18 cellular contexts compared by ENCODE assay signal in the genomic region with DNA sequence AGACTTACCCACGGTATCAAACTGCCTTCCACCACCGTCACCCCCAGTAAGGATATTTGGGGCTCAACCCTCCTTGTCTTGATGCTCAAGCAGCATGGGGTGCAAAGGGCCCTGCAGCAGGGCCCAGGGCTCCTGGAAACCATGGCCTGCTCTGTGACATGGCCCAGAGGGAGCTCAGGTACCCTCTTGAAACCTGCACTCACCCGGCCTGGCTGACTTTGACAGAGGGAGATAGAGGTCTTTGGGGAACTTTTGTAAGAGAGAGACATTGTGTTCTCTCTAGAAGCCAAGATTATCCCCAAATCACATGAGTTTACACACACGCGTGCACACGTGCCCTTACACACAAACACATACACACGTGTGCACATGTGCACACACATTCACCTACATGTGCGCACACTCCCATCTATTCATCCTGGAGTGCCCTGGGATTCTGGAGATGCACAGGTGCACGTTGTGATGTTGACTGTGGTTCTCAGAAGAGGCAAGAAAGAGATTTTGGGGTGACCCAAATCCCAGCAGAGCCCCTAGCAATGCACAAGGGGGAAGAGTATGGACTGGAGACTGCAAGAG. TPM values are rescaled to one million over a fixed set of nuclear protein-coding genes. Genes with fewer than 3 reads are reported as not detected.
DNase-seq lines count a peak whose midpoint lies in the region; ATAC-seq and TF ChIP-seq lines count a peak whose summit lies in the region.
"Had no signal": no experiment of that assay in that cellular context is flagged by ENCODE, and none has a peak within 500 bp of the region (broad histone marks: within the 10 kb centered on the region; RNA-seq: fewer than 3 reads in every experiment).

No MANE protein-coding gene starts in this region.

- H2AFZ ChIP-seq in OCI-LY7 (ENCODE audit: low read length) = no peak overlapping the region

- H3K36me3 ChIP-seq in spleen (no peaks in the 10 kb centered on the region), OCI-LY7 (ENCODE audit: insufficient read depth, low read length) (no peaks in the 10 kb centered on the region)
- H3K36me3 ChIP-seq: BE2C had no signal

- CTCF ChIA-PET in activated B cell treated with CpG ODN at 0.5 μM for 24 hours (lab: Charles Lee) (no interaction called here), OCI-LY7 (lab: Charles Lee; ENCODE audit: unreplicated experiment) (no interaction called here)

- no peak for TF ChIP-seq CTCF in activated B cell treated with CpG ODN at 0.5 μM for 24 hours (IDR thresholded peaks at IDR 0.05)
- TF ChIP-seq CTCF in chondrocyte (IDR thresholded peaks at IDR 0.05) = no peak
- TF ChIP-seq CTCF in spleen (IDR thresholded peaks at IDR 0.05 in 8 of 11, conservative IDR thresholded peaks at IDR 0.05 in 3 of 11) = no peak
- no peak for TF ChIP-seq CTCF in OCI-LY7 (conservative IDR thresholded peaks at IDR 0.05; ENCODE audit: low read length)

- POLR2A ChIA-PET in activated B cell treated with CpG ODN at 0.5 μM for 24 hours (lab: Charles Lee) = no interaction called here
- POLR2A ChIA-PET in OCI-LY7 (lab: Charles Lee) = no interaction called here

- H3K27ac ChIP-seq in spleen = no peak overlapping the region
- no peak overlapping the region for H3K27ac ChIP-seq in OCI-LY7 (ENCODE audit: low read depth, low read length, poor library complexity, severe bottlenecking)
- H3K27ac ChIP-seq: A549, C4-2B had no signal

- intact Hi-C loops in activated B cell treated with CpG ODN at 0.5 μM for 24 hours (cut with micrococcal nuclease) = no loop called here
- intact Hi-C loops in spleen (cut with DNase I; ENCODE audit: low total_unique reads) = no loop called here
- intact Hi-C loops in OCI-LY7 (cut with micrococcal nuclease; ENCODE audit: unreplicated experiment) = no loop called here

- H3K4me1 ChIP-seq in spleen (no peaks in the 10 kb centered on the region), OCI-LY7 (ENCODE audit: insufficient read depth, low read length, poor library complexity, severe bottlenecking) (no peaks in the 10 kb centered on the region)

- H3K4me2 ChIP-seq in OCI-LY7 (ENCODE audit: low read length) = no peak overlapping the region
- H3K4me2 ChIP-seq: A549 had no signal

- TF ChIP-seq POLR2A in spleen (IDR thresholded peaks at IDR 0.05) = no peak

- no peak overlapping the region for H3K4me3 Mint-ChIP-seq in activated B cell treated with CpG ODN at 0.5 μM for 24 hours
- no peak overlapping the region for H3K4me3 Mint-ChIP-seq in chondrocyte (ENCODE audit: unreplicated experiment)
- H3K4me3 Mint-ChIP-seq: CD4-positive, alpha-beta memory T cell; HFFc6 had no signal

- H3K36me3 Mint-ChIP-seq in activated B cell treated with CpG ODN at 0.5 μM for 24 hours (ENCODE audit: low read depth) (no peaks in the 10 kb centered on the region), chondrocyte (ENCODE audit: low read depth) (peaks cover 2% of the 10 kb centered on the region)
- H3K36me3 Mint-ChIP-seq: CD4-positive, alpha-beta memory T cell had no signal

- no TSS peak for BruUV-seq in OCI-LY7 (replicated peaks; lab: Mats Ljungman, UMichigan)

- H3K27me3 Mint-ChIP-seq in activated B cell treated with CpG ODN at 0.5 μM for 24 hours (peaks cover 39% of the 10 kb centered on the region), chondrocyte (ENCODE audit: low read depth) (peaks cover 37% of the 10 kb centered on the region)

- H3K4me1 Mint-ChIP-seq in activated B cell treated with CpG ODN at 0.5 μM for 24 hours (no peaks in the 10 kb centered on the region), chondrocyte (ENCODE audit: low read depth) (peaks cover 6% of the 10 kb centered on the region)
- H3K4me1 Mint-ChIP-seq: CD4-positive, alpha-beta memory T cell had no signal

- peak overlapping the region; percentile 33 for H3K27ac Mint-ChIP-seq in activated B cell treated with CpG ODN at 0.5 μM for 24 hours
- no peak overlapping the region for H3K27ac Mint-ChIP-seq in chondrocyte (ENCODE audit: unreplicated experiment)
- H3K27ac Mint-ChIP-seq: CD4-positive, alpha-beta memory T cell; HFFc6 had no signal

- WGBS in spleen, 5 donors = 83 to 92% (median 85%) methylated on average over 9 of the region's 9 CpGs

- H3K4me3 ChIP-seq in spleen (no peak overlapping the region), OCI-LY7 (ENCODE audit: low read depth, low read length, poor library complexity, severe bottlenecking) (no peak overlapping the region)
- H3K4me3 ChIP-seq: A549 had no signal

- ATAC-seq in activated B cell treated with CpG ODN at 0.5 μM for 24 hours (ENCODE audit: low read depth) = no peak
- ATAC-seq: A549 had no signal

- H4K20me1 ChIP-seq in OCI-LY7 (ENCODE audit: insufficient read depth, low read length) = no peaks in the 10 kb centered on the region

- H3K9me3 Mint-ChIP-seq in activated B cell treated with CpG ODN at 0.5 μM for 24 hours (peaks cover 2% of the 10 kb centered on the region), chondrocyte (ENCODE audit: low read depth) (peaks cover 8% of the 10 kb centered on the region)
- H3K9me3 Mint-ChIP-seq: HFFc6 had no signal

- no peaks in the 10 kb centered on the region for H3K9me2 ChIP-seq in OCI-LY7 (ENCODE audit: insufficient read depth, low read length)

- no peaks in the 10 kb centered on the region for H3K79me2 ChIP-seq in OCI-LY7 (ENCODE audit: insufficient read depth, low read depth, low read length)

- peaks cover 0 to 7% (median 1%) of the 10 kb centered on the region in 8 donors for H3K9me3 ChIP-seq in spleen
- no peaks in the 10 kb centered on the region for H3K9me3 ChIP-seq in OCI-LY7 (ENCODE audit: low read length)

- DNase-seq in activated B cell treated with CpG ODN at 0.5 μM for 24 hours (no peak), chondrocyte (ENCODE audit: low spot score) (peak; percentile 43), mesenteric fat pad (ENCODE audit: low spot score) (peak; percentile 45), spleen (peak; percentile 57), NCI-H1694 (lab: John Stamatoyannopoulos, UW) (no peak), NCI-H2171 treated with DMSO at 0.1 percent for 48 hours (lab: John Stamatoyannopoulos, UW) (no peak), NCI-H1105 (lab: John Stamatoyannopoulos, UW) (no peak), OCI-LY7 (ENCODE audit: low spot score) (no peak)
- DNase-seq: CD4-positive, alpha-beta memory T cell; DMS79 treated with DMSO at 0.1 percent for 48 hours; EL; HCEC 1CT; HFFc6 had no signal

- H3K27me3 ChIP-seq in spleen (replicated peaks in 1 of 7) = peaks cover 0 to 41% (median 4%) of the 10 kb centered on the region in 7 donors
- H3K27me3 ChIP-seq: BE2C had no signal

RNA-seq across cellular contexts. Expression of a gene that starts 19.6 kb away (rescaled TPM):
- total RNA-seq in activated B cell treated with CpG ODN at 0.5 μM for 24 hours (not detected in 2 replicates), chondrocyte (0.77 to 2.9 TPM (median 2.8 TPM) in 3 replicates), mesenteric fat pad (1.9 TPM), spleen (1 to 10 TPM; 1.1 to 6.0 (median 2.9) TPM), OCI-LY7 (2022) (not detected in 2 replicates)
- polyA plus RNA-seq in spleen = 1 to 10 TPM in 1 of 3 donors, under 1 TPM in 2; 0.61 to 1.2 (median 0.83) TPM
- total RNA-seq in OCI-LY7 (2014; rRNA removed; shearing (Covaris generic)) = not detected in 2 replicates
- total RNA-seq: CD4-positive, alpha-beta memory T cell; HFFc6 had no signal
- polyA plus RNA-seq: CD4-positive, alpha-beta memory T cell had no signal

RNA-seq across cellular contexts. Expression of a gene that starts 31.7 kb away (rescaled TPM):
- total RNA-seq in activated B cell treated with CpG ODN at 0.5 μM for 24 hours = not detected in 2 replicates
- total RNA-seq in chondrocyte = not detected in 3 replicates
- not detected for total RNA-seq in mesenteric fat pad
- total RNA-seq in spleen = not detected
- not detected for polyA plus RNA-seq in spleen
- not detected in 2 replicates for total RNA-seq in OCI-LY7 (2014; rRNA removed; shearing (Covaris generic))
- total RNA-seq in OCI-LY7 (2022) = not detected in 2 replicates
- total RNA-seq: CD4-positive, alpha-beta memory T cell; H4; HFFc6 had no signal
- polyA plus RNA-seq: AG04450; CD4-positive, alpha-beta memory T cell had no signal

Comparison
In these comparisons a context has a peak if more than half of its experiments do, and no peak if none do; other contexts are left out.
1. DNase-seq: peak in chondrocyte (single experiment), mesenteric fat pad (single experiment) and spleen (single experiment); none in activated B cell treated with CpG ODN at 0.5 μM for 24 hours (single experiment), NCI-H1694 (single experiment), NCI-H2171 treated with DMSO at 0.1 percent for 48 hours (single experiment), NCI-H1105 (single experiment) and OCI-LY7 (single experiment).